ENCODE assay signal across 30 cellular contexts in genomic region chr4:159776915-159777314, GRCh38.
"Had no signal": no experiment of that assay in that cellular context is flagged by ENCODE, and none has a peak within 500 bp of the region (broad histone marks: within the 10 kb centered on the region; RNA-seq: fewer than 3 reads in every experiment).

No MANE protein-coding gene starts in this region.

- H3K9me3 ChIP-seq: adrenal gland, body of pancreas, tibial nerve had no signal

- H3K4me1 ChIP-seq: adrenal gland, body of pancreas, heart left ventricle, tibial nerve had no signal

- H3K4me3 ChIP-seq: adrenal gland, body of pancreas, cardiac muscle cell, tibial nerve had no signal

- H3K36me3 ChIP-seq: adrenal gland, cardiac muscle cell, heart left ventricle, tibial nerve had no signal

- H3K27me3 ChIP-seq: adrenal gland, body of pancreas, cardiac muscle cell, heart left ventricle, tibial nerve had no signal

- H3K27ac ChIP-seq: adrenal gland, body of pancreas, cardiac muscle cell, heart left ventricle, tibial nerve had no signal

- DNase-seq: activated CD4-positive, alpha-beta memory T cell treated with anti-CD3 and anti-CD28 coated beads for 36 hours; activated CD4-positive, alpha-beta T cell treated with anti-CD3 and anti-CD28 coated beads, Interleukin-2, amount 10 ng/mL, durations not matched to agents 24 days and 14 days; activated CD4-positive, CD25-positive, alpha-beta regulatory T cell treated with anti-CD3 and anti-CD28 coated beads, Interleukin-2, amount 50 U/mL, for 72 hours; activated CD8-positive, alpha-beta memory T cell treated with anti-CD3 and anti-CD28 coated beads, Interleukin-2, amount 50 U/mL, for 4 hours; activated effector memory CD4-positive, alpha-beta T cell treated with anti-CD3 and anti-CD28 coated beads, Interleukin-2, amount 50 U/mL, for 16 hours; activated naive CD4-positive, alpha-beta T cell treated with anti-CD3 and anti-CD28 coated beads for 36 hours; activated naive CD8-positive, alpha-beta T cell treated with anti-CD3 and anti-CD28 coated beads for 36 hours; activated T-cell treated with anti-CD3 and anti-CD28 coated beads, Interleukin-2, amount 50 U/mL, for 1 hour; adrenal gland; aorta; body of pancreas; cortex of kidney; effector memory CD8-positive, alpha-beta T cell; erythroblast; foreskin fibroblast; heart left ventricle; hypothalamus; immature natural killer cell; kidney; left colon; midbrain; naive thymus-derived CD4-positive, alpha-beta T cell; occipital lobe; right cardiac atrium; stimulated activated CD4-positive, alpha-beta T cell treated with anti-CD3 and anti-CD28 coated beads, Interleukin-15, amount 100 ng/mL, for 24 hours; stimulated activated CD4-positive, alpha-beta T cell treated with anti-CD3 and anti-CD28 coated beads, Interleukin-2, amount 100 ng/mL, for 24 hours; stimulated activated naive B cell treated with anti-CD40 and anti-IgM and Interleukin-4, amounts not matched to agents 10 μg/mL and 1 μg/mL and 100 μg/mL, for 72 hours; T1000 had no signal
